ENCODE assay signal across 14 cellular contexts in the genomic region with DNA sequence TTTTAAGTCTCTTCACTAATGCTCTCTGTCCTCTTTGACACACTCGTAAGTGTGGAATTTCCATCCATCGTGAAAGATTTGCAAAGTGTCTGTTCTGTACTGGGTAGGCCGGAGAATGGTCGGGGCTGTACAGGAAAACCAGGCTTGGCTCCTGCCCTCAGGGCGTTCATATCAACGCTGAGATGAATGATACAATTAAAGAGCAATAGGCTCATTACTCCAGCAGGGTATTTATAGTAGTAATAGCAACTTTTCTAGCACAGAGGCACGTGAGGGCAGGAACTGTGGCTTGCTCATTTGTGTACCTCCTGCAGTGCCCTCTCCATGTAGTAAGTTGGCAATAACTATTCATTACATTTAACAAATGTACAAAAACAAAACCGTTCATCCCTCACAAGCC. TPM values are rescaled to one million over a fixed set of nuclear protein-coding genes. Genes with fewer than 3 reads are reported as not detected.
DNase-seq lines count a peak whose midpoint lies in the region; ATAC-seq, FAIRE-seq and TF ChIP-seq lines count a peak whose summit lies in the region.
"Had no signal": no experiment of that assay in that cellular context is flagged by ENCODE, and none has a peak within 500 bp of the region (broad histone marks: within the 10 kb centered on the region; RNA-seq: fewer than 3 reads in every experiment).

No MANE protein-coding gene starts in this region.

- H4K20me1 ChIP-seq in GM12878 (ENCODE audit: control insufficient read depth, insufficient read depth), result no peaks in the 10 kb centered on the region

- no peak for TF ChIP-seq EP300 in GM12878 (IDR thresholded peaks at IDR 0.05; ENCODE audit: borderline replicate concordance in 1 of 2, control insufficient read depth in 1 of 2, low read depth in 2 of 2, low read length in 2 of 2)

- DNase-seq in left ventricle myocardium inferior (no peak), Right ventricle myocardium superior (no peak), RPMI7951 (ENCODE audit: low read depth) (peak; percentile 50), GM12878 (ENCODE audit: low read depth, low spot score) (no peak), NCI-H226 (no peak), T-helper 9 cell (no peak)
- peak in 1 of 2 donors; percentile 50 for DNase-seq in stimulated activated naive CD8-positive, alpha-beta T cell treated with anti-CD3 and anti-CD28 coated beads, Interleukin-15, amount 100 ng/mL, for 72 hours
- DNase-seq: effector CD4-positive, alpha-beta T cell; foreskin fibroblast; NCI-H1092 treated with DMSO at 0.1 percent for 48 hours; nucleus accumbens had no signal

- FAIRE-seq in GM12878 (lab: Jason Lieb, UNC), result no peak
- FAIRE-seq: H54 had no signal

- H3K9me3 Mint-ChIP-seq in stimulated activated naive CD8-positive, alpha-beta T cell treated with anti-CD3 and anti-CD28 coated beads, Interleukin-15, amount 100 ng/mL, for 72 hours, result peaks cover 0 to 4% of the 10 kb centered on the region in 2 donors

- no peaks in the 10 kb centered on the region for H3K36me3 ChIP-seq in left ventricle myocardium inferior
- H3K36me3 ChIP-seq in GM12878 (ENCODE audit: control insufficient read depth in 2 of 2, insufficient read depth in 2 of 2, low read length in 1 of 2), result no peaks in the 10 kb centered on the region

- H3K4me1 Mint-ChIP-seq in stimulated activated naive CD8-positive, alpha-beta T cell treated with anti-CD3 and anti-CD28 coated beads, Interleukin-15, amount 100 ng/mL, for 72 hours, result peaks cover 86% of the 10 kb centered on the region

- peak overlapping the region; percentile 40 for H3K27ac ChIP-seq in left ventricle myocardium inferior (replicated peaks)
- no peak overlapping the region for H3K27ac ChIP-seq in GM12878 (ENCODE audit: control insufficient read depth, insufficient read depth)

- ATAC-seq in Right ventricle myocardium superior (ENCODE audit: poor library complexity), result no peak
- ATAC-seq in GM12878, result no peak
- ATAC-seq in stimulated activated naive CD8-positive, alpha-beta T cell treated with anti-CD3 and anti-CD28 coated beads, Interleukin-15, amount 100 ng/mL, for 72 hours, result peak; percentile 67
- ATAC-seq in HG02973 (IDR thresholded peaks at IDR 0.05; ENCODE audit: unreplicated experiment), result no peak

- in situ Hi-C loops in GM12878 (cut with MboI), result no loop called here

- H3K4me3 ChIP-seq in left ventricle myocardium inferior (no peak overlapping the region), GM12878 (no peak overlapping the region)

- no peaks in the 10 kb centered on the region for H3K27me3 Mint-ChIP-seq in stimulated activated naive CD8-positive, alpha-beta T cell treated with anti-CD3 and anti-CD28 coated beads, Interleukin-15, amount 100 ng/mL, for 72 hours

- H3K79me2 ChIP-seq in GM12878 (ENCODE audit: control insufficient read depth, insufficient read depth, low read length), result no peaks in the 10 kb centered on the region

- no peak overlapping the region for H3K9ac ChIP-seq in GM12878 (ENCODE audit: control insufficient read depth, insufficient read depth, low read length)

- peak overlapping the region; percentile 97 to 98 for H3K27ac Mint-ChIP-seq in stimulated activated naive CD8-positive, alpha-beta T cell treated with anti-CD3 and anti-CD28 coated beads, Interleukin-15, amount 100 ng/mL, for 72 hours
- H3K27ac Mint-ChIP-seq: brain had no signal

- H3K27me3 ChIP-seq in left ventricle myocardium inferior (ENCODE audit: low read depth), result no peaks in the 10 kb centered on the region
- H3K27me3 ChIP-seq in GM12878 (replicated peaks in 1 of 2; ENCODE audit: control insufficient read depth in 2 of 2, insufficient read depth in 2 of 2, low read length in 1 of 2), result no peaks in the 10 kb centered on the region; a peak in 1 of 4 replicates

- BruUV-seq in GM12878 (replicated peaks; lab: Mats Ljungman, UMichigan), result no TSS peak

- no peak for TF ChIP-seq CTCF in left ventricle myocardium inferior (IDR thresholded peaks at IDR 0.05; ENCODE audit: borderline replicate concordance)
- no peak for TF ChIP-seq CTCF in GM12878 (IDR thresholded peaks at IDR 0.05 in 2 of 3, conservative IDR thresholded peaks at IDR 0.05 in 1 of 3; ENCODE audit: control insufficient read depth in 2 of 3, extremely low read depth in 1 of 3, insufficient read depth in 1 of 3, low read depth in 3 of 3, low read length in 3 of 3)

- no peak for TF ChIP-seq RAD21 in GM12878 (IDR thresholded peaks at IDR 0.05; ENCODE audit: insufficient read depth, low read depth, low read length)

- CTCF ChIA-PET in GM12878 (lab: Yijun Ruan, JAX), result no interaction called here

- intact Hi-C loops in left ventricle myocardium inferior (cut with micrococcal nuclease), result no loop called here
- intact Hi-C loops in Right ventricle myocardium superior (cut with DNase I), result no loop called here
- intact Hi-C loops in GM12878 (cut with micrococcal nuclease; ENCODE audit: unreplicated experiment), result no loop called here

- H3K4me3 Mint-ChIP-seq in stimulated activated naive CD8-positive, alpha-beta T cell treated with anti-CD3 and anti-CD28 coated beads, Interleukin-15, amount 100 ng/mL, for 72 hours, result peak overlapping the region; percentile 66 to 83
- H3K4me3 Mint-ChIP-seq: brain had no signal

- no peak for TF ChIP-seq POLR2A in GM12878 (IDR thresholded peaks at IDR 0.05; ENCODE audit: low read depth, low read length)

- SMC1A ChIA-PET in GM12878 (lab: Charles Lee; ENCODE audit: uncharacterized antibody, unreplicated experiment), result interaction anchor here (1.4 kb wide), 1 partner anchor 8 kb away, joined by 4 read pairs; no protein-coding TSS in a partner anchor

- H3K4me2 ChIP-seq in GM12878 (ENCODE audit: control insufficient read depth, insufficient read depth), result no peak overlapping the region

- H3K9me3 ChIP-seq in left ventricle myocardium inferior (replicated peaks) (no peaks in the 10 kb centered on the region), GM12878 (replicated peaks; ENCODE audit: control insufficient read depth, insufficient read depth, low read length) (no peaks in the 10 kb centered on the region; the same call in 2 of the 3 replicates)

- H3K4me1 ChIP-seq in left ventricle myocardium inferior (peaks cover 26% of the 10 kb centered on the region), GM12878 (ENCODE audit: control insufficient read depth, insufficient read depth, low read length) (peaks cover 9% of the 10 kb centered on the region)

- peak overlapping the region; percentile 52; the same call in 1 of the 2 replicates for H2AFZ ChIP-seq in GM12878 (ENCODE audit: control insufficient read depth, low read depth, low read length)

- RAD21 ChIA-PET in GM12878 (lab: Charles Lee; ENCODE audit: unreplicated experiment), result no interaction called here

- POLR2A ChIA-PET in GM12878 (lab: Charles Lee), result no interaction called here

- 13% methylated on average over 8 of the region's 8 CpGs for WGBS in GM12878 (ENCODE audit: insufficient coverage, insufficient replicate concordance, low lambda C conversion rate, missing lambda C conversion rate)

TF ChIP-seq in GM12878, 131 proteins besides CTCF, POLR2A, EP300 and RAD21:
- TF ChIP-seq IRF4 (IDR thresholded peaks at IDR 0.05; ENCODE audit: low read depth, low read length) (no peak), KDM1A (IDR thresholded peaks at IDR 0.05; ENCODE audit: borderline replicate concordance) (no peak)
- TF ChIP-seq, protein P1, sequence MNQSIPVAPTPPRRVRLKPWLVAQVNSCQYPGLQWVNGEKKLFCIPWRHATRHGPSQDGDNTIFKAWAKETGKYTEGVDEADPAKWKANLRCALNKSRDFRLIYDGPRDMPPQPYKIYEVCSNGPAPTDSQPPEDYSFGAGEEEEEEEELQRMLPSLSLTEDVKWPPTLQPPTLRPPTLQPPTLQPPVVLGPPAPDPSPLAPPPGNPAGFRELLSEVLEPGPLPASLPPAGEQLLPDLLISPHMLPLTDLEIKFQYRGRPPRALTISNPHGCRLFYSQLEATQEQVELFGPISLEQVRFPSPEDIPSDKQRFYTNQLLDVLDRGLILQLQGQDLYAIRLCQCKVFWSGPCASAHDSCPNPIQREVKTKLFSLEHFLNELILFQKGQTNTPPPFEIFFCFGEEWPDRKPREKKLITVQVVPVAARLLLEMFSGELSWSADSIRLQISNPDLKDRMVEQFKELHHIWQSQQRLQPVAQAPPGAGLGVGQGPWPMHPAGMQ (IDR thresholded peaks at IDR 0.05; ENCODE audit: borderline replicate concordance), result no peak

RNA-seq across cellular contexts. Expression of a gene that starts 5.3 kb away (rescaled TPM):
- 24.7 TPM for total RNA-seq in left ventricle myocardium inferior
- 32.3 TPM for total RNA-seq in Right ventricle myocardium superior
- 32.4 and 34.5 TPM in 2 replicates for total RNA-seq in RPMI7951 (2014; rRNA removed; shearing (Covaris generic))
- 14.3 and 15.4 TPM in 2 replicates for total RNA-seq in GM12878 (2013; cell fraction: nucleolus; rRNA removed)
- 25.1 and 25.4 TPM in 2 replicates for total RNA-seq in GM12878 (2014; rRNA removed)
- 13.5 and 15.3 TPM in 2 replicates for total RNA-seq in GM12878 (2014; rRNA removed; fragmentation: Illumina TruSeq; extraction: Trizol)
- 30.9 and 36.5 TPM in 2 replicates for total RNA-seq in GM12878 (2021)
- polyA plus RNA-seq in GM12878 (2011; ENCODE audit: low read depth), result 5.6 TPM
- polyA plus RNA-seq in GM12878 (2011; rRNA removed), result 11.6 and 13.0 TPM in 2 replicates
- polyA plus RNA-seq in GM12878 (2011; cell fraction: cytosol; rRNA removed), result 12.3 and 19.8 TPM in 2 replicates
- polyA plus RNA-seq in GM12878 (2011; cell fraction: nucleus; rRNA removed), result 10.9 and 14.6 TPM in 2 replicates
- 19.1 and 19.3 TPM in 2 replicates for polyA plus RNA-seq in GM12878 (2012)
- 10.1 and 15.4 TPM in 2 replicates for polyA plus RNA-seq in GM12878 (2014; fragmentation: Illumina TruSeq; extraction: Trizol)
- 1 to 10 TPM; 1.2 to 3.1 TPM for polyA plus RNA-seq in GM12878 (2014; fragmentation: Nextera tagmentation; extraction: Ambion mirVana)
- 28.1 and 31.1 TPM in 2 replicates for polyA plus RNA-seq in GM12878 (2014; rRNA removed)
- polyA plus RNA-seq in GM12878 (2016; fragmentation: Nextera tagmentation; extraction: Ambion mirVana), result 1 to 10 TPM; 5.2 to 7.2 TPM
- polyA minus RNA-seq in GM12878 (2011; rRNA and poly(A)+ RNA removed), result 14.9 and 16.7 TPM in 2 replicates
- 4.4 and 9.6 TPM in 2 replicates for polyA minus RNA-seq in GM12878 (2011; cell fraction: cytosol; rRNA and poly(A)+ RNA removed)
- polyA minus RNA-seq in GM12878 (2011; cell fraction: nucleus; rRNA and poly(A)+ RNA removed), result 8.1 and 14.5 TPM in 2 replicates
